8 cellular contexts compared by ENCODE assay signal in genomic region chr17:62423647-62424461, GRCh38. TPM values are rescaled to one million over a fixed set of nuclear protein-coding genes. Genes with fewer than 3 reads are reported as not detected.
A peak's percentile ranks its signal among the peaks of the same experiment; 100 is the strongest.
DNase-seq lines count a peak whose midpoint lies in the region; ATAC-seq and TF ChIP-seq lines count a peak whose summit lies in the region.
"Not testable (repeated sequence)": the region's sequence is repeated elsewhere in the genome, so short reads cannot be mapped to it uniquely, and the experiment has no call there.

A gene with protein sequence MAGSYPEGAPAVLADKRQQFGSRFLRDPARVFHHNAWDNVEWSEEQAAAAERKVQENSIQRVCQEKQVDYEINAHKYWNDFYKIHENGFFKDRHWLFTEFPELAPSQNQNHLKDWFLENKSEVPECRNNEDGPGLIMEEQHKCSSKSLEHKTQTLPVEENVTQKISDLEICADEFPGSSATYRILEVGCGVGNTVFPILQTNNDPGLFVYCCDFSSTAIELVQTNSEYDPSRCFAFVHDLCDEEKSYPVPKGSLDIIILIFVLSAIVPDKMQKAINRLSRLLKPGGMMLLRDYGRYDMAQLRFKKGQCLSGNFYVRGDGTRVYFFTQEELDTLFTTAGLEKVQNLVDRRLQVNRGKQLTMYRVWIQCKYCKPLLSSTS (plus strand): TSS chr17:62423897. CDS start chr17:62423903, 6 bp downstream.

- peak within 1 kb of the TSS; percentile 96 for H3K4me3 Mint-ChIP-seq in CD8-positive, alpha-beta T cell

- POLR2A ChIA-PET in CD8-positive, alpha-beta T cell (lab: Charles Lee), result not testable (repeated sequence)

- intact Hi-C loops in CD8-positive, alpha-beta T cell (cut with DNase I, micrococcal nuclease), result loop anchor here (1.0 to 10.0 kb wide), 5 partner anchors 54 to 543 kb away; partner anchors contain the start of genes MED13 (in 2 of the 2), TANC2 (in 2 of the 2) and TLK2 (in 1 of the 2)
- intact Hi-C loops in dorsolateral prefrontal cortex (cut with DNase I), result loop anchor here (10.0 kb wide), 1 partner anchor 51 kb away; the partner anchor contains the start of gene TLK2 (in 2 of the 2)
- intact Hi-C loops in lower leg skin (cut with DNase I; ENCODE audit: low total_unique reads), result not testable (repeated sequence)

- not testable (repeated sequence) for TF ChIP-seq POLR2A in lower leg skin (IDR thresholded peaks at IDR 0.05)

- DNase-seq in CD8-positive, alpha-beta T cell, result peak; percentile 56 to 88 (median 79)
- DNase-seq in NCI-H748 treated with DMSO at 0.1 percent for 48 hours (lab: John Stamatoyannopoulos, UW), result peak; percentile 76
- DNase-seq in activated CD4-positive, alpha-beta T cell treated with anti-CD3 and anti-CD28 coated beads, Interleukin-2, amount 50 U/mL, for 24 hours (ENCODE audit: low read depth in 1 of 2, low spot score in 1 of 2), result peak; percentile 67 to 88
- DNase-seq in dorsolateral prefrontal cortex, result peak; percentile 62 to 93 (median 86)
- peak; percentile 80 to 96 for DNase-seq in lower leg skin (ENCODE audit: low spot score in 2 of 2)
- DNase-seq in stimulated activated CD4-positive, alpha-beta T cell treated with anti-CD3 and anti-CD28 coated beads, Interleukin-4, amount 100 ng/mL, for 4 hours, result peak; percentile 77 to 84

- peaks cover 24% of the 10 kb centered on the region for H3K36me3 Mint-ChIP-seq in CD8-positive, alpha-beta T cell

- not testable (repeated sequence) for H3K36me3 ChIP-seq in CD8-positive, alpha-beta T cell (ENCODE audit: insufficient read depth, low read length)

- H3K27ac ChIP-seq in CD8-positive, alpha-beta T cell (ENCODE audit: low read depth, low read length), result peak within 1 kb of the TSS; percentile 41
- peak within 1 kb of the TSS in 40 of 59 donors; percentile 8 to 78 (median 48) for H3K27ac ChIP-seq in dorsolateral prefrontal cortex

- peak; percentile 34 for TF ChIP-seq CTCF in CD8-positive, alpha-beta T cell (IDR thresholded peaks at IDR 0.05)
- peak in 38 of 56 donors; percentile 10 to 49 (median 28) for TF ChIP-seq CTCF in dorsolateral prefrontal cortex (IDR thresholded peaks at IDR 0.05 in 54 of 56, conservative IDR thresholded peaks at IDR 0.05 in 2 of 56; ENCODE audit: low read depth in 1 of 56, partially characterized antibody in 56 of 56)
- TF ChIP-seq CTCF in lower leg skin (IDR thresholded peaks at IDR 0.05), result peak in 1 of 3 donors; percentile 8

- H3K4me1 Mint-ChIP-seq in CD8-positive, alpha-beta T cell (ENCODE audit: low read depth), result peaks cover 33% of the 10 kb centered on the region

- H3K27ac Mint-ChIP-seq in CD8-positive, alpha-beta T cell, result peak within 1 kb of the TSS; percentile 93

- H3K27me3 Mint-ChIP-seq in CD8-positive, alpha-beta T cell (ENCODE audit: low read depth), result not testable (repeated sequence)

- peak within 1 kb of the TSS; percentile 78 for H3K4me3 ChIP-seq in CD8-positive, alpha-beta T cell (ENCODE audit: low read depth, low read length)
- H3K4me3 ChIP-seq in dorsolateral prefrontal cortex (peak within 1 kb of the TSS; percentile 59 to 91 (median 79)), lower leg skin (ENCODE audit: low read depth, poor library complexity, severe bottlenecking) (peak within 1 kb of the TSS; percentile 68)

- 0 to 1% methylated on average over 41 to 53 of the region's 58 CpGs for WGBS in lower leg skin, 2 donors

- CTCF ChIA-PET in CD8-positive, alpha-beta T cell (lab: Charles Lee), result not testable (repeated sequence)

- ATAC-seq in CD8-positive, alpha-beta T cell, result peak; percentile 93
- ATAC-seq in GM19438 (IDR thresholded peaks at IDR 0.05; ENCODE audit: low read depth, unreplicated experiment) (peak; percentile 93), HG03571 (IDR thresholded peaks at IDR 0.05; ENCODE audit: unreplicated experiment) (peak; percentile 94)

- not testable (repeated sequence) for H3K27me3 ChIP-seq in CD8-positive, alpha-beta T cell (ENCODE audit: insufficient read depth, low read length); dorsolateral prefrontal cortex

- H3K4me1 ChIP-seq in CD8-positive, alpha-beta T cell (ENCODE audit: insufficient read depth, low read length), result peaks cover 11% of the 10 kb centered on the region

- not testable (repeated sequence) for H3K9me3 ChIP-seq in CD8-positive, alpha-beta T cell (ENCODE audit: low read length)

- H3K9me3 Mint-ChIP-seq in CD8-positive, alpha-beta T cell, result not testable (repeated sequence)

RNA-seq across cellular contexts. Expression of the gene that starts here (rescaled TPM):
- total RNA-seq in CD8-positive, alpha-beta T cell, result 1 to 10 TPM; 5.8 to 7.0 TPM
- total RNA-seq in dorsolateral prefrontal cortex, result 10 to 100 TPM; 11.6 to 25.7 (median 19.4) TPM
- total RNA-seq in lower leg skin, result 10 to 100 TPM; 12.4 to 16.4 (median 15.8) TPM

Comparison
In these comparisons a context has a peak if more than half of its experiments do, and no peak if none do; other contexts are left out.
1. Peak in every context shown above with its lines: DNase-seq, ATAC-seq, H3K4me3 ChIP-seq and H3K27ac ChIP-seq.